9 cellular contexts compared by ENCODE assay signal in genomic region chr12:52280319-52280795, GRCh38. TPM values are rescaled to one million over a fixed set of nuclear protein-coding genes. Genes with fewer than 3 reads are reported as not detected.
A peak's percentile ranks its signal among the peaks of the same experiment; 100 is the strongest.
DNase-seq lines count a peak whose midpoint lies in the region; ATAC-seq and TF ChIP-seq lines count a peak whose summit lies in the region.
"Had no signal": no experiment of that assay in that cellular context is flagged by ENCODE, and none has a peak within 500 bp of the region (broad histone marks: within the 10 kb centered on the region; RNA-seq: fewer than 3 reads in every experiment).

No MANE protein-coding gene starts in this region.

- TF ChIP-seq CTCF in epithelial cell of esophagus (IDR thresholded peaks at IDR 0.05; ENCODE audit: insufficient read depth, low read depth, low read length, missing control alignments): no peak

- no peak overlapping the region for H3K4me3 ChIP-seq in epithelial cell of esophagus (ENCODE audit: low read length)

- DNase-seq in CD1c-positive myeloid dendritic cell (ENCODE audit: extremely low spot score) (peak; percentile 66), NCI-H460 (ENCODE audit: extremely low read depth, low read depth) (peak; percentile 99), epithelial cell of esophagus (ENCODE audit: low read depth) (peak; percentile 96), non-pigmented ciliary epithelial cell (ENCODE audit: low read depth) (peak; percentile 68)
- DNase-seq in stimulated activated CD4-positive, alpha-beta T cell treated with anti-CD3 and anti-CD28 coated beads, Interleukin-2, amount 100 ng/mL, for 24 hours: no peak
- no peak for DNase-seq in stimulated activated CD4-positive, alpha-beta T cell treated with anti-CD3 and anti-CD28 coated beads, Interleukin-1b, Interleukin-23, amount 100 ng/mL, for 48 hours

- ATAC-seq in HG03095 (IDR thresholded peaks at IDR 0.05; ENCODE audit: unreplicated experiment) (no peak), HG03159 (IDR thresholded peaks at IDR 0.05; ENCODE audit: unreplicated experiment) (no peak)

RNA-seq across cellular contexts. Expression of gene KRT86, which starts 5.9 kb away (rescaled TPM):
- total RNA-seq in NCI-H460 (2014; rRNA removed; shearing (Covaris generic)): 0.78 and 0.92 TPM in 2 replicates
- polyA plus RNA-seq in NCI-H460 (2014; cell fraction: nucleus; rRNA removed): 0.60 and 2.6 TPM in 2 replicates

RNA-seq across cellular contexts. Expression of gene KRT81, which starts 11.0 kb away (rescaled TPM):
- 40.6 and 54.3 TPM in 2 replicates for total RNA-seq in NCI-H460 (2014; rRNA removed; shearing (Covaris generic))
- polyA plus RNA-seq in NCI-H460 (2014; cell fraction: nucleus; rRNA removed): 19.2 and 20.5 TPM in 2 replicates

RNA-seq across cellular contexts. Expression of gene KRT83, which starts 40.8 kb away (rescaled TPM):
- 1.4 and 1.7 TPM in 2 replicates for total RNA-seq in NCI-H460 (2014; rRNA removed; shearing (Covaris generic))
- 1.9 and 2.4 TPM in 2 replicates for polyA plus RNA-seq in NCI-H460 (2014; cell fraction: nucleus; rRNA removed)
- total RNA-seq: dermis microvascular lymphatic vessel endothelial cell had no signal

RNA-seq across cellular contexts. Expression of gene KRT7, which starts 47.3 kb away (rescaled TPM):
- total RNA-seq in NCI-H460 (2014; rRNA removed; shearing (Covaris generic)): 23.1 and 25.5 TPM in 2 replicates
- polyA plus RNA-seq in NCI-H460 (2014; cell fraction: nucleus; rRNA removed): 12.9 and 21.0 TPM in 2 replicates

Comparison
In these comparisons a context has a peak if more than half of its experiments do, and no peak if none do; other contexts are left out.
1. DNase-seq: peak in CD1c-positive myeloid dendritic cell (single experiment), NCI-H460 (single experiment), epithelial cell of esophagus (single experiment) and non-pigmented ciliary epithelial cell (single experiment); none in stimulated activated CD4-positive, alpha-beta T cell treated with anti-CD3 and anti-CD28 coated beads, Interleukin-2, amount 100 ng/mL, for 24 hours (0 of 2) and stimulated activated CD4-positive, alpha-beta T cell treated with anti-CD3 and anti-CD28 coated beads, Interleukin-1b, Interleukin-23, amount 100 ng/mL, for 48 hours (single experiment).